In the genomic region with DNA sequence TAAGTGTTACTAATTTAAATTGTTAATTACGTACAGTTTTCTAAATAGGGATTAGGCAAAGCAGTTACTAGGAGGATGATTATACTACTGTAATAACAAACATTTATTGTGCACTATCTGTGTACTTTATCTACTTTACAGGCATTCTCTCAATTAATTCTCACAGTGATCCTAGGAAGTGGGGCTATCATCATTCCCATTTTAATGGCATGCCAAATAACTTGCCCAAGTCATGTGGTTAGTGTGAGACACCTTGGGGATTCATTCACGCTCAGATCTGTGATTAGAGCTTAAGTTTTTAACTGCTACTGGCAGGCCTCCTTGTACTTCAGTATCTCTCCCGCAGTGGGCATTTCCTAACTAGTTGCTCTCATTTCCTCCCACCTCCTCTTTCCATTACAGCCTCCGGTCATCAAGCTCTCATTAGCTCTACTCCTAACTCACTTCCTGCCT, we compare ENCODE assay signal across 1 cellular context.
TF ChIP-seq lines count a peak whose summit lies in the region.

No MANE protein-coding gene starts in this region.

TF ChIP-seq in HEK293, 187 proteins besides CTCF, POLR2A, EP300 and RAD21 (continued from another document):
- TF ChIP-seq, protein P1, sequence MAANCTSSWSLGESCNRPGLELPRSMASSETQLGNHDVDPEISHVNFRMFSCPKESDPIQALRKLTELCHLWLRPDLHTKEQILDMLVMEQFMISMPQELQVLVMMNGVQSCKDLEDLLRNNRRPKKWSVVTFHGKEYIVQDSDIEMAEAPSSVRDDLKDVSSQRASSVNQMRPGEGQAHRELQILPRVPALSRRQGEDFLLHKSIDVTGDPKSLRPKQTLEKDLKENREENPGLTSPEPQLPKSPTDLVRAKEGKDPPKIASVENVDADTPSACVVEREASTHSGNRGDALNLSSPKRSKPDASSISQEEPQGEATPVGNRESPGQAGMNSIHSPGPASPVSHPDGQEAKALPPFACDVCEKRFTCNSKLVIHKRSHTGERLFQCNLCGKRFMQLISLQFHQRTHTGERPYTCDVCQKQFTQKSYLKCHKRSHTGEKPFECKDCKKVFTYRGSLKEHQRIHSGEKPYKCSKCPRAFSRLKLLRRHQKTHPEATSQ (tag by site-specific recombination; IDR thresholded peaks at IDR 0.05): 0 out of 2 replicates have a peak, but pooled peaks have one; percentile 43
- TF ChIP-seq ZNF155 (tag by site-specific recombination; IDR thresholded peaks at IDR 0.05) (no peak), SP7 (tag by site-specific recombination; IDR thresholded peaks at IDR 0.05) (peak; percentile 84)
- TF ChIP-seq, protein P2, sequence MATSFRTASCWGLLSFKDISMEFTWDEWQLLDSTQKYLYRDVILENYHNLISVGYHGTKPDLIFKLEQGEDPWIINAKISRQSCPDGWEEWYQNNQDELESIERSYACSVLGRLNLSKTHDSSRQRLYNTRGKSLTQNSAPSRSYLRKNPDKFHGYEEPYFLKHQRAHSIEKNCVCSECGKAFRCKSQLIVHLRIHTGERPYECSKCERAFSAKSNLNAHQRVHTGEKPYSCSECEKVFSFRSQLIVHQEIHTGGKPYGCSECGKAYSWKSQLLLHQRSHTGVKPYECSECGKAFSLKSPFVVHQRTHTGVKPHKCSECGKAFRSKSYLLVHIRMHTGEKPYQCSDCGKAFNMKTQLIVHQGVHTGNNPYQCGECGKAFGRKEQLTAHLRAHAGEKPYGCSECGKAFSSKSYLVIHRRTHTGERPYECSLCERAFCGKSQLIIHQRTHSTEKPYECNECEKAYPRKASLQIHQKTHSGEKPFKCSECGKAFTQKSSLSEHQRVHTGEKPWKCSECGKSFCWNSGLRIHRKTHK (tag by site-specific recombination; IDR thresholded peaks at IDR 0.05): no peak
